In the genomic region with DNA sequence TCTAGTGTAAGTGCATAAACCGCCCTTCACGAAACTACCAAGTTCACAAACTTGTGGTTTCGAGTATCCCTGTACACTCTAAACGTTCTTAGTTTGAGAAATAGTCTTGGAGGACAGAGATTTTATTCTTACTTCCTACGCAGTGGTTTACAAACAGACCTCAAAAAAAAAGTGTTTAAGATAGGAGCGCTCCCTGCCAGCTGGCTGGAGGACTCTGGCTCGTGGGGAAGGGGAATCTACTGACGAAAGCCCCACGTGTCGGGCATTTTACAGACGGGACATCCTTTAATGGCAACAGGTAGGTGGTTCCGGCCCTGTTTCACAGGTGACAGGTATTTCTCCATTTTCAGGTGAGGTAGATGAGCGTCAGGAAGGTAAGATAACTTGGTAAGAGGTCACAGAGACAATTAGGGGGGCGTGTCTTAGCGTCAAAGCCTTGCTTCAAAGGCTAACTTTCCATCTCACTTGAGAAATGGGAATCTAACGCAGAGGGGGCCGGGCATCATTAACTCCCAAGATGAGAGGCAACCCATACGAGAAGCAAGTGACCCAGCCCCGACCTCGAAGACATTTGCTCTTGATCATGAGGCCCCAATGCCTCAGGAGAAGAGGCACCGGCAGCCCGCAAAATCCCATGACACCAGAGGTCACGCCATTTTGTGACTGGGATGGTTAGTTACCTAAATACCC, we compare ENCODE assay signal across 1 cellular context.
A peak's percentile ranks its signal among the peaks of the same experiment; 100 is the strongest.
TF ChIP-seq lines count a peak whose summit lies in the region.

No MANE protein-coding gene starts in this region.

TF ChIP-seq in HEK293, 187 proteins besides CTCF, POLR2A, EP300 and RAD21:
- TF ChIP-seq, protein P1, sequence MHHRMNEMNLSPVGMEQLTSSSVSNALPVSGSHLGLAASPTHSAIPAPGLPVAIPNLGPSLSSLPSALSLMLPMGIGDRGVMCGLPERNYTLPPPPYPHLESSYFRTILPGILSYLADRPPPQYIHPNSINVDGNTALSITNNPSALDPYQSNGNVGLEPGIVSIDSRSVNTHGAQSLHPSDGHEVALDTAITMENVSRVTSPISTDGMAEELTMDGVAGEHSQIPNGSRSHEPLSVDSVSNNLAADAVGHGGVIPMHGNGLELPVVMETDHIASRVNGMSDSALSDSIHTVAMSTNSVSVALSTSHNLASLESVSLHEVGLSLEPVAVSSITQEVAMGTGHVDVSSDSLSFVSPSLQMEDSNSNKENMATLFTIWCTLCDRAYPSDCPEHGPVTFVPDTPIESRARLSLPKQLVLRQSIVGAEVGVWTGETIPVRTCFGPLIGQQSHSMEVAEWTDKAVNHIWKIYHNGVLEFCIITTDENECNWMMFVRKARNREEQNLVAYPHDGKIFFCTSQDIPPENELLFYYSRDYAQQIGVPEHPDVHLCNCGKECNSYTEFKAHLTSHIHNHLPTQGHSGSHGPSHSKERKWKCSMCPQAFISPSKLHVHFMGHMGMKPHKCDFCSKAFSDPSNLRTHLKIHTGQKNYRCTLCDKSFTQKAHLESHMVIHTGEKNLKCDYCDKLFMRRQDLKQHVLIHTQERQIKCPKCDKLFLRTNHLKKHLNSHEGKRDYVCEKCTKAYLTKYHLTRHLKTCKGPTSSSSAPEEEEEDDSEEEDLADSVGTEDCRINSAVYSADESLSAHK (tag by site-specific recombination; IDR thresholded peaks at IDR 0.05), result peak; percentile 50; the same call in 1 of the 2 replicates
